ENCODE assay signal across 10 cellular contexts in genomic region chr10:30114871-30115270, GRCh38. TPM values are rescaled to one million over a fixed set of nuclear protein-coding genes. Genes with fewer than 3 reads are reported as not detected.
DNase-seq lines count a peak whose midpoint lies in the region; FAIRE-seq and TF ChIP-seq lines count a peak whose summit lies in the region.
"Had no signal": no experiment of that assay in that cellular context is flagged by ENCODE, and none has a peak within 500 bp of the region (broad histone marks: within the 10 kb centered on the region; RNA-seq: fewer than 3 reads in every experiment).

No MANE protein-coding gene starts in this region.

- DNase-seq in NCI-H748 (lab: John Stamatoyannopoulos, UW; ENCODE audit: unreplicated experiment) (peak; percentile 62), bronchial epithelial cell (ENCODE audit: low read depth) (peak; percentile 21), iris pigment epithelial cell (ENCODE audit: low read depth) (peak; percentile 43), superior temporal gyrus (ENCODE audit: extremely low spot score) (peak; percentile 41), NCI-H226 (no peak), germinal center (ENCODE audit: low spot score) (no peak)
- DNase-seq in activated T-cell treated with anti-CD3 and anti-CD28 coated beads, Interleukin-2, amount 50 U/mL, for 1 hour, result no peak
- DNase-seq: activated CD8-positive, alpha-beta T cell treated with anti-CD3 and anti-CD28 coated beads for 36 hours; T-helper 17 cell had no signal

- FAIRE-seq in bronchial epithelial cell (lab: Jason Lieb, UNC), result no peak

- no peak overlapping the region for H3K4me3 ChIP-seq in bronchial epithelial cell (ENCODE audit: low read depth, low read length)

- peaks cover 6% of the 10 kb centered on the region for H3K27me3 ChIP-seq in bronchial epithelial cell (ENCODE audit: control insufficient read depth, insufficient read depth, low read length)
- H3K27me3 ChIP-seq: vagina had no signal

- TF ChIP-seq CTCF in bronchial epithelial cell (IDR thresholded peaks at IDR 0.05; ENCODE audit: insufficient read depth, low read length, severe bottlenecking), result no peak

- no peaks in the 10 kb centered on the region for H3K36me3 ChIP-seq in bronchial epithelial cell (ENCODE audit: control insufficient read depth, insufficient read depth, low read length)
- H3K36me3 ChIP-seq: vagina had no signal

RNA-seq across cellular contexts. Expression of gene JCAD, which starts 55.5 kb away (rescaled TPM):
- total RNA-seq in bronchial epithelial cell, result under 0.01 TPM in 1 of 2 replicates, not detected in the other
- total RNA-seq: activated CD8-positive, alpha-beta T cell treated with anti-CD3 and anti-CD28 coated beads for 36 hours had no signal

Comparison
In these comparisons a context has a peak if more than half of its experiments do, and no peak if none do; other contexts are left out.
1. DNase-seq: peak in NCI-H748 (single experiment), bronchial epithelial cell (single experiment), iris pigment epithelial cell (single experiment) and superior temporal gyrus (single experiment); none in NCI-H226 (single experiment), germinal center (single experiment) and activated T-cell treated with anti-CD3 and anti-CD28 coated beads, Interleukin-2, amount 50 U/mL, for 1 hour (single experiment).